In genomic region chr1:38208720-38209632, GRCh38 we compare ENCODE assay signal across 22 cellular contexts.
DNase-seq lines count a peak whose midpoint lies in the region; ATAC-seq, FAIRE-seq and TF ChIP-seq lines count a peak whose summit lies in the region.
"Had no signal": no experiment of that assay in that cellular context is flagged by ENCODE, and none has a peak within 500 bp of the region (broad histone marks: within the 10 kb centered on the region; RNA-seq: fewer than 3 reads in every experiment).

No MANE protein-coding gene starts in this region.

- no peaks in the 10 kb centered on the region for H3K9me2 ChIP-seq in PC-3 (replicated peaks; ENCODE audit: low read length)

- DNase-seq in AG10803 (ENCODE audit: low read depth), result peak; percentile 18
- DNase-seq in GM10248 (ENCODE audit: extremely low spot score), result peak; percentile 37
- DNase-seq in NCI-H1105 treated with DMSO at 0.1 percent for 48 hours (lab: John Stamatoyannopoulos, UW), result peak; percentile 12
- DNase-seq in GM12878 (ENCODE audit: low read depth, low spot score), result peak; percentile 34
- no peak for DNase-seq in T-helper 1 cell
- DNase-seq in PC-3, result no peak
- no peak for DNase-seq in activated T-cell treated with anti-CD3 and anti-CD28 coated beads, Interleukin-2, amount 50 U/mL, for 4 hours
- DNase-seq: ACHN; activated CD4-positive, alpha-beta T cell treated with anti-CD3 and anti-CD28 coated beads, Interleukin-2, amount 50 U/mL, for 4 hours; activated naive CD4-positive, alpha-beta T cell treated with anti-CD3 and anti-CD28 coated beads for 36 hours; activated T-cell treated with anti-CD3 and anti-CD28 coated beads, Interleukin-2, amount 50 U/mL, for 1 hour; CD4-positive, alpha-beta T cell; dorsolateral prefrontal cortex; hippocampal formation; KG1; NCI-H1930; stimulated activated naive CD4-positive, alpha-beta T cell treated with Interleukin-2 at 50 U/mL for 16 hours; WERI-Rb-1 had no signal

- H3K4me2 ChIP-seq in GM12878 (ENCODE audit: control insufficient read depth, insufficient read depth) (peak overlapping the region; percentile 41; the same call in 1 of the 2 replicates), PC-3 (ENCODE audit: low read length) (no peak overlapping the region)

- intact Hi-C loops in GM12878 (cut with micrococcal nuclease; ENCODE audit: unreplicated experiment), result no loop called here
- intact Hi-C loops in PC-3 (cut with micrococcal nuclease), result no loop called here

- H3K9me3 ChIP-seq in GM12878 (replicated peaks; ENCODE audit: control insufficient read depth, insufficient read depth, low read length), result no peaks in the 10 kb centered on the region
- no peaks in the 10 kb centered on the region for H3K9me3 ChIP-seq in PC-3 (ENCODE audit: low read length)
- H3K9me3 ChIP-seq: thyroid gland had no signal

- H3K4me1 ChIP-seq in GM12878 (ENCODE audit: control insufficient read depth, insufficient read depth, low read length), result peaks cover 9% of the 10 kb centered on the region
- no peaks in the 10 kb centered on the region for H3K4me1 ChIP-seq in PC-3 (ENCODE audit: insufficient read depth, low read length)
- H3K4me1 ChIP-seq: thyroid gland had no signal

- peaks cover 17% of the 10 kb centered on the region for H3K27me3 Mint-ChIP-seq in activated T-cell treated with anti-CD3 and anti-CD28 coated beads, Interleukin-2, amount 50 U/mL, for 4 hours (ENCODE audit: low read depth)

- H3K36me3 ChIP-seq in GM12878 (ENCODE audit: control insufficient read depth in 2 of 2, insufficient read depth in 2 of 2, low read length in 1 of 2), result no peaks in the 10 kb centered on the region
- no peaks in the 10 kb centered on the region for H3K36me3 ChIP-seq in PC-3 (ENCODE audit: low read depth, low read length)
- H3K36me3 ChIP-seq: thyroid gland, WERI-Rb-1 had no signal

- H3K4me1 Mint-ChIP-seq in activated T-cell treated with anti-CD3 and anti-CD28 coated beads, Interleukin-2, amount 50 U/mL, for 4 hours (ENCODE audit: low read depth), result no peaks in the 10 kb centered on the region
- H3K4me1 Mint-ChIP-seq: neural crest cell had no signal

- FAIRE-seq in GM12878 (lab: Jason Lieb, UNC), result peak; percentile 86

- H3K27ac ChIP-seq in GM12878 (ENCODE audit: control insufficient read depth, insufficient read depth), result no peak overlapping the region
- H3K27ac ChIP-seq in PC-3 (ENCODE audit: low read length), result no peak overlapping the region
- H3K27ac ChIP-seq: dorsolateral prefrontal cortex, epithelial cell of prostate, thyroid gland, WERI-Rb-1 had no signal

- no peaks in the 10 kb centered on the region for H4K20me1 ChIP-seq in GM12878 (ENCODE audit: control insufficient read depth, insufficient read depth)
- no peaks in the 10 kb centered on the region for H4K20me1 ChIP-seq in PC-3 (ENCODE audit: low read length)

- no peaks in the 10 kb centered on the region for H3K79me2 ChIP-seq in GM12878 (ENCODE audit: control insufficient read depth, insufficient read depth, low read length)
- H3K79me2 ChIP-seq in PC-3 (ENCODE audit: low read length), result no peaks in the 10 kb centered on the region

- no peak for TF ChIP-seq RAD21 in GM12878 (IDR thresholded peaks at IDR 0.05; ENCODE audit: insufficient read depth, low read depth, low read length)

- CTCF ChIA-PET in GM10248 (lab: Yijun Ruan, JAX), result interaction anchor here (1.1 to 1.9 kb wide), 2 partner anchors 17 to 137 kb away, joined by 3 to 5 read pairs; no protein-coding TSS in a partner anchor
- CTCF ChIA-PET in GM12878 (lab: Yijun Ruan, JAX), result interaction anchor here (0.6 to 1.5 kb wide), 7 partner anchors 9 to 373 kb away, joined by 3 to 7 read pairs (median 3); no protein-coding TSS in a partner anchor
- CTCF ChIA-PET in PC-3 (lab: Charles Lee), result no interaction called here

- in situ Hi-C loops in GM12878 (cut with MboI), result no loop called here

- RAD21 ChIA-PET in GM12878 (lab: Charles Lee; ENCODE audit: unreplicated experiment), result interaction anchor here (1.3 to 1.9 kb wide), 2 partner anchors 169 to 181 kb away, joined by 3 to 6 read pairs; no protein-coding TSS in a partner anchor

- no peak for TF ChIP-seq POLR2A in GM12878 (IDR thresholded peaks at IDR 0.05; ENCODE audit: low read depth, low read length)

- BruUV-seq in GM12878 (replicated peaks; lab: Mats Ljungman, UMichigan) (no TSS peak), PC-3 (replicated peaks; lab: Mats Ljungman, UMichigan) (no TSS peak)

- H2AFZ ChIP-seq in GM12878 (ENCODE audit: control insufficient read depth, low read depth, low read length), result no peak overlapping the region
- no peak overlapping the region for H2AFZ ChIP-seq in PC-3 (ENCODE audit: low read length)

- H3K9ac ChIP-seq in GM12878 (ENCODE audit: control insufficient read depth, insufficient read depth, low read length), result no peak overlapping the region
- H3K9ac ChIP-seq in PC-3 (ENCODE audit: low read length), result no peak overlapping the region

- H3K36me3 Mint-ChIP-seq in activated T-cell treated with anti-CD3 and anti-CD28 coated beads, Interleukin-2, amount 50 U/mL, for 4 hours (ENCODE audit: insufficient read depth), result no peaks in the 10 kb centered on the region

- TF ChIP-seq EP300 in GM12878 (IDR thresholded peaks at IDR 0.05; ENCODE audit: borderline replicate concordance in 1 of 2, control insufficient read depth in 1 of 2, low read depth in 2 of 2, low read length in 2 of 2), result no peak

- H3F3A ChIP-seq in PC-3 (ENCODE audit: low read length, unreplicated experiment), result no peaks in the 10 kb centered on the region

- POLR2A ChIA-PET in GM10248 (lab: Yijun Ruan, JAX) (interaction anchor here (0.6 kb wide), 1 partner anchor 33 kb away, joined by 5 read pairs; no protein-coding TSS in a partner anchor), GM12878 (lab: Charles Lee) (no interaction called here), PC-3 (lab: Charles Lee; ENCODE audit: unreplicated experiment) (no interaction called here)

- no peaks in the 10 kb centered on the region for H3K9me3 Mint-ChIP-seq in activated T-cell treated with anti-CD3 and anti-CD28 coated beads, Interleukin-2, amount 50 U/mL, for 4 hours
- H3K9me3 Mint-ChIP-seq: activated naive CD4-positive, alpha-beta T cell treated with anti-CD3 and anti-CD28 coated beads for 36 hours; CD4-positive, alpha-beta T cell; neural crest cell had no signal

- ATAC-seq in GM12878 (peak; percentile 84), PC-3 (no peak), HG03280 (IDR thresholded peaks at IDR 0.05; ENCODE audit: unreplicated experiment) (no peak)
- no peak for ATAC-seq in activated T-cell treated with anti-CD3 and anti-CD28 coated beads, Interleukin-2, amount 50 U/mL, for 4 hours

- TF ChIP-seq CTCF in AG10803 (conservative IDR thresholded peaks at IDR 0.05; ENCODE audit: low read length) (no peak), GM10248 (IDR thresholded peaks at IDR 0.05; ENCODE audit: control extremely low read depth, extremely low read depth, low read depth, missing control alignments) (no peak), GM12878 (IDR thresholded peaks at IDR 0.05 in 2 of 3, conservative IDR thresholded peaks at IDR 0.05 in 1 of 3; ENCODE audit: control insufficient read depth in 2 of 3, extremely low read depth in 1 of 3, insufficient read depth in 1 of 3, low read depth in 3 of 3, low read length in 3 of 3) (no peak), PC-3 (conservative IDR thresholded peaks at IDR 0.05; ENCODE audit: low read depth, low read length) (no peak)

- no peak overlapping the region for H3K4me3 Mint-ChIP-seq in activated T-cell treated with anti-CD3 and anti-CD28 coated beads, Interleukin-2, amount 50 U/mL, for 4 hours
- H3K4me3 Mint-ChIP-seq: activated naive CD4-positive, alpha-beta T cell treated with anti-CD3 and anti-CD28 coated beads for 36 hours; CD4-positive, alpha-beta T cell; neural crest cell had no signal

- H3K27me3 ChIP-seq in GM12878 (replicated peaks in 1 of 2; ENCODE audit: control insufficient read depth in 2 of 2, insufficient read depth in 2 of 2, low read length in 1 of 2) (no peaks in the 10 kb centered on the region; a peak in 2 of 4 replicates), PC-3 (ENCODE audit: low read length) (peaks cover 30% of the 10 kb centered on the region)
- H3K27me3 ChIP-seq: dorsolateral prefrontal cortex, thyroid gland had no signal

- WGBS in GM12878 (ENCODE audit: insufficient coverage, insufficient replicate concordance, low lambda C conversion rate, missing lambda C conversion rate), result 24% methylated on average over 9 of the region's 9 CpGs

- SMC1A ChIA-PET in GM12878 (lab: Charles Lee; ENCODE audit: uncharacterized antibody, unreplicated experiment), result interaction anchor here (0.7 to 2.3 kb wide), 7 partner anchors 10 to 249 kb away, joined by 3 to 5 read pairs (median 3); no protein-coding TSS in a partner anchor

- H3K4me3 ChIP-seq in AG10803 (ENCODE audit: low read length), result no peak overlapping the region
- no peak overlapping the region for H3K4me3 ChIP-seq in GM12878
- H3K4me3 ChIP-seq in PC-3 (ENCODE audit: low read length), result no peak overlapping the region
- H3K4me3 ChIP-seq: dorsolateral prefrontal cortex, thyroid gland had no signal

TF ChIP-seq in GM12878, 131 proteins besides CTCF, POLR2A, EP300 and RAD21 (continues in another document):
- peak; percentile 67 for TF ChIP-seq RUNX3 (IDR thresholded peaks at IDR 0.05; ENCODE audit: low read length)
- TF ChIP-seq TAF1 (IDR thresholded peaks at IDR 0.05; ENCODE audit: borderline replicate concordance, low read depth, low read length), result no peak

Comparison
In these comparisons a context has a peak if more than half of its experiments do, and no peak if none do; other contexts are left out.
1. DNase-seq: peak in AG10803 (single experiment), GM10248 (single experiment), NCI-H1105 treated with DMSO at 0.1 percent for 48 hours (single experiment) and GM12878 (single experiment); none in T-helper 1 cell (0 of 5), PC-3 (single experiment) and activated T-cell treated with anti-CD3 and anti-CD28 coated beads, Interleukin-2, amount 50 U/mL, for 4 hours (single experiment).